ENCODE assay signal across 11 cellular contexts in the genomic region with DNA sequence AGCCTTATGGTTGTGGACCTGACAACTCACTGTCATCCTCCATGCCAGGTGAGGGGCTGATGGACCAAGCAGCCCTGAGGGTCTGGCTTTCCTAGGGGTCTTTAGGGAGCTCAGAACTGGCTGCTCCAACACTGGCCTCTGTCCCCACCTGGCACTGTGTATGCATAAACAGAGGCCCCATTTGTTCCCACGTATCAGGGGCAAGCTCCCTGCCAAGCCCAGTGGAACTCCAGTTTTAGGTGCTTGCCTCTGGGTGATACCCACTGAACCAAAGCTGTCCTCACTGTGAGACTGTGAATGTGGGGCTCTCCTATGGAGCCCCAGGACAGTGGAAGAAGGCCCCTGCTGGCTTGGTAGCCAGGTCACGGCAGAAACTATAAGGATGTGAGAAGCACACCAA. TPM values are rescaled to one million over a fixed set of nuclear protein-coding genes. Genes with fewer than 3 reads are reported as not detected.
"Had no signal": no experiment of that assay in that cellular context is flagged by ENCODE, and none has a peak within 500 bp of the region (broad histone marks: within the 10 kb centered on the region; RNA-seq: fewer than 3 reads in every experiment).

No MANE protein-coding gene starts in this region.

- H3K36me3 ChIP-seq: HAP-1 had no signal

- ATAC-seq: HCT116, K562 had no signal

- H3K27ac ChIP-seq: GM23248 had no signal

- H3K4me3 Mint-ChIP-seq: HFFc6 had no signal

- H3K27ac Mint-ChIP-seq: HFFc6 had no signal

- DNase-seq: GM23248, GOT3, H7, HFFc6, IMR-90, KG1 had no signal

- H3K9me3 ChIP-seq: HAP-1 had no signal

- H3K4me3 ChIP-seq: GM23248, HAP-1, K562 had no signal

- H3K4me1 ChIP-seq: HAP-1 had no signal

RNA-seq across cellular contexts. Expression of a gene that starts 26.7 kb away (rescaled TPM):
- total RNA-seq: GM23248, H4, H7, HFFc6, HT-29, IMR-90, K562 had no signal
- polyA plus RNA-seq: GM23248, IMR-90, K562 had no signal
